Comparison of ENCODE assay signal across 8 cellular contexts in the genomic region with DNA sequence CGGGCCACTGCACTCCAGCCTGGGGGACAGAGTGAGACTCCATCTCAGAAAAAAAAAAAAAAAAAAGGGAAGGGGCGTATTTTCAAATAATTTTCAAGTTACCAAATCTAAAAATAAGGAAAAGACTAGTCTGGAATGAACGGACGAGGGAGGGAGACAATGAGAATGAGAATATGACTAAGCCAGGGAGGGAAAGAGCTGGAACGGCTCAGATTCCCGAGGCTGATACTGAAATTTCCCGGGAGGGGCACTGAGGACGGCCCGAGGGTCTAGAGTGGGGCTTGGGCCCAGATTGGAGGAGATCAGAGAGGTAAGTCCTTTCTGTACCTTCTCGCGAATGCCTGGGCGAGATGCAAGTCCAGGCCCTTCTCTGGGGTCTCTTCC. TPM values are rescaled to one million over a fixed set of nuclear protein-coding genes. Genes with fewer than 3 reads are reported as not detected.
A peak's percentile ranks its signal among the peaks of the same experiment; 100 is the strongest.
DNase-seq lines count a peak whose midpoint lies in the region; ATAC-seq, FAIRE-seq and TF ChIP-seq lines count a peak whose summit lies in the region.
"Had no signal": no experiment of that assay in that cellular context is flagged by ENCODE, and none has a peak within 500 bp of the region (broad histone marks: within the 10 kb centered on the region; RNA-seq: fewer than 3 reads in every experiment).

No MANE protein-coding gene starts in this region.

- no peak overlapping the region for H3K27ac ChIP-seq in KMS-11
- peak overlapping the region; percentile 23 for H3K27ac ChIP-seq in astrocyte (ENCODE audit: low read depth, low read length)

- peaks cover 16% of the 10 kb centered on the region for H3K36me3 Mint-ChIP-seq in astrocyte (ENCODE audit: low read depth, unreplicated experiment)

- peaks cover 9% of the 10 kb centered on the region for H3K27me3 Mint-ChIP-seq in astrocyte (ENCODE audit: low read depth, unreplicated experiment)

- peak overlapping the region; percentile 53 for H3K27ac Mint-ChIP-seq in astrocyte (ENCODE audit: unreplicated experiment)

- peaks cover 53% of the 10 kb centered on the region for H3K4me1 Mint-ChIP-seq in astrocyte (ENCODE audit: low read depth, unreplicated experiment)

- no peak for ATAC-seq in GM19467 (IDR thresholded peaks at IDR 0.05; ENCODE audit: unreplicated experiment)

- H2AFZ ChIP-seq in KMS-11 (ENCODE audit: low read depth), result no peak overlapping the region
- H2AFZ ChIP-seq in astrocyte (ENCODE audit: low read depth, low read length), result peak overlapping the region; percentile 63

- H3K9me3 Mint-ChIP-seq in astrocyte (ENCODE audit: unreplicated experiment), result peaks cover 10% of the 10 kb centered on the region

- peak; percentile 59 for DNase-seq in astrocyte (ENCODE audit: low read depth)
- peak; percentile 30 for DNase-seq in superior temporal gyrus (ENCODE audit: extremely low spot score)
- DNase-seq in NK-92 treated with Interleukin-12 subunit alpha and Interleukin-12 subunit beta, amount 100 ng/mL, for 24 hours (lab: John Stamatoyannopoulos, UW), result no peak
- DNase-seq in activated CD4-positive, alpha-beta T cell treated with anti-CD3 and anti-CD28 coated beads, Interleukin-2, amount 50 U/mL, for 4 hours, result no peak

- no peaks in the 10 kb centered on the region for H3K9me3 ChIP-seq in astrocyte (ENCODE audit: insufficient read depth, low read depth, low read length)
- H3K9me3 ChIP-seq in iPS-15b (ENCODE audit: control insufficient read depth, insufficient read depth, low read length), result no peaks in the 10 kb centered on the region

- TF ChIP-seq CTCF in KMS-11 (conservative IDR thresholded peaks at IDR 0.05; ENCODE audit: low read depth, low read length) (no peak), astrocyte (IDR thresholded peaks at IDR 0.05; ENCODE audit: insufficient read depth, low read depth, low read length) (no peak)

- H3K27me3 ChIP-seq in KMS-11 (ENCODE audit: insufficient read depth, low read depth) (no peaks in the 10 kb centered on the region), astrocyte (ENCODE audit: insufficient read depth, low read length) (no peaks in the 10 kb centered on the region), iPS-15b (ENCODE audit: control insufficient read depth, insufficient read depth, low read length) (peaks cover 4% of the 10 kb centered on the region)

- no peak overlapping the region for H3K4me3 ChIP-seq in KMS-11 (IDR thresholded peaks at IDR 0.05; ENCODE audit: insufficient read depth, low read depth, low read length)
- peak overlapping the region; percentile 58 for H3K4me3 ChIP-seq in astrocyte (ENCODE audit: insufficient read depth, low read depth, low read length)
- peak overlapping the region; percentile 70 for H3K4me3 ChIP-seq in iPS-15b (ENCODE audit: low read depth, low read length)

- H4K20me1 ChIP-seq in KMS-11 (ENCODE audit: insufficient read depth) (no peaks in the 10 kb centered on the region), astrocyte (ENCODE audit: insufficient read depth, low read length) (no peaks in the 10 kb centered on the region)

- H3K36me3 ChIP-seq in KMS-11 (ENCODE audit: insufficient read depth), result no peaks in the 10 kb centered on the region
- H3K36me3 ChIP-seq in astrocyte (ENCODE audit: insufficient read depth, low read length), result no peaks in the 10 kb centered on the region
- H3K36me3 ChIP-seq in iPS-15b (ENCODE audit: control insufficient read depth, insufficient read depth, low read length), result no peaks in the 10 kb centered on the region

- H3K79me2 ChIP-seq in KMS-11 (ENCODE audit: insufficient read depth, low read depth) (no peaks in the 10 kb centered on the region), astrocyte (ENCODE audit: insufficient read depth, low read length) (no peaks in the 10 kb centered on the region)

- H3K9ac ChIP-seq in KMS-11 (no peak overlapping the region), astrocyte (ENCODE audit: low read length) (peak overlapping the region; percentile 42), iPS-15b (ENCODE audit: low read depth, low read length) (no peak overlapping the region)

- peak overlapping the region; percentile 40 for H3K4me3 Mint-ChIP-seq in astrocyte (ENCODE audit: unreplicated experiment)

- no peak for FAIRE-seq in astrocyte (lab: Jason Lieb, UNC)

- H3K4me2 ChIP-seq in KMS-11 (peak overlapping the region; percentile 79; the same call in 1 of the 2 replicates), astrocyte (ENCODE audit: low read length) (peak overlapping the region; percentile 88)

- H3K4me1 ChIP-seq in KMS-11 (ENCODE audit: low read depth, poor library complexity, severe bottlenecking), result no peaks in the 10 kb centered on the region
- H3K4me1 ChIP-seq in astrocyte (ENCODE audit: insufficient read depth, low read length), result peaks cover 47% of the 10 kb centered on the region
- H3K4me1 ChIP-seq in iPS-15b (ENCODE audit: control insufficient read depth, insufficient read depth, low read length), result peaks cover 21% of the 10 kb centered on the region

RNA-seq across cellular contexts. Expression of a gene that starts 3.4 kb away (rescaled TPM):
- 1.1 and 1.9 TPM in 2 replicates for total RNA-seq in astrocyte
- total RNA-seq: NCI-H460 had no signal

RNA-seq across cellular contexts. Expression of a gene that starts 25.0 kb away (rescaled TPM):
- total RNA-seq in astrocyte, result 386 and 424 TPM in 2 replicates

RNA-seq across cellular contexts. Expression of a gene that starts 29.2 kb away (rescaled TPM):
- total RNA-seq in astrocyte, result 150 and 157 TPM in 2 replicates

Comparison
In these comparisons a context has a peak if more than half of its experiments do, and no peak if none do; other contexts are left out.
1. DNase-seq: peak in astrocyte (single experiment) and superior temporal gyrus (single experiment); none in NK-92 treated with Interleukin-12 subunit alpha and Interleukin-12 subunit beta, amount 100 ng/mL, for 24 hours (single experiment) and activated CD4-positive, alpha-beta T cell treated with anti-CD3 and anti-CD28 coated beads, Interleukin-2, amount 50 U/mL, for 4 hours (0 of 2).